19 cellular contexts compared by ENCODE assay signal in genomic region chr20:3473324-3473723, GRCh38. TPM values are rescaled to one million over a fixed set of nuclear protein-coding genes. Genes with fewer than 3 reads are reported as not detected.
DNase-seq lines count a peak whose midpoint lies in the region; ATAC-seq and TF ChIP-seq lines count a peak whose summit lies in the region.
"Had no signal": no experiment of that assay in that cellular context is flagged by ENCODE, and none has a peak within 500 bp of the region (broad histone marks: within the 10 kb centered on the region; RNA-seq: fewer than 3 reads in every experiment).

No MANE protein-coding gene starts in this region.

- peaks cover 37% of the 10 kb centered on the region for H3K4me1 Mint-ChIP-seq in activated naive CD8-positive, alpha-beta T cell (ENCODE audit: low read depth)
- H3K4me1 Mint-ChIP-seq in activated naive CD8-positive, alpha-beta T cell treated with anti-CD3 and anti-CD28 coated beads, Interleukin-2, amount 50 U/mL, for 24 hours, result peaks cover 35% of the 10 kb centered on the region
- peaks cover 32 to 35% of the 10 kb centered on the region in 2 donors for H3K4me1 Mint-ChIP-seq in natural killer cell treated with Interleukin-12 subunit alpha and Interleukin-12 subunit beta and Interleukin-15 and Interleukin-18, amount 100 ng/mL, for 72 hours (ENCODE audit: low read depth in 2 of 2)
- H3K4me1 Mint-ChIP-seq in type B pancreatic cell (ENCODE audit: unreplicated experiment), result peaks cover 27% of the 10 kb centered on the region

- TF ChIP-seq CTCF in type B pancreatic cell (conservative IDR thresholded peaks at IDR 0.05), result no peak

- H3K27me3 ChIP-seq in duodenal mucosa (ENCODE audit: control insufficient read depth in 1 of 2, insufficient read depth in 2 of 2, low read length in 2 of 2), result no peaks in the 10 kb centered on the region
- H3K27me3 ChIP-seq: heart right ventricle, transverse colon had no signal

- peak overlapping the region; percentile 80 to 88 for H3K4me3 ChIP-seq in duodenal mucosa (ENCODE audit: low read depth in 1 of 2, low read length in 2 of 2)

- no peaks in the 10 kb centered on the region for H3K27me3 Mint-ChIP-seq in activated naive CD8-positive, alpha-beta T cell
- H3K27me3 Mint-ChIP-seq in activated naive CD8-positive, alpha-beta T cell treated with anti-CD3 and anti-CD28 coated beads, Interleukin-2, amount 50 U/mL, for 24 hours, result no peaks in the 10 kb centered on the region
- H3K27me3 Mint-ChIP-seq in natural killer cell treated with Interleukin-12 subunit alpha and Interleukin-12 subunit beta and Interleukin-15 and Interleukin-18, amount 100 ng/mL, for 72 hours, result no peaks in the 10 kb centered on the region
- H3K27me3 Mint-ChIP-seq in type B pancreatic cell, result peaks cover 4% of the 10 kb centered on the region

- peaks cover 24 to 32% of the 10 kb centered on the region in 2 donors for H3K4me1 ChIP-seq in duodenal mucosa (ENCODE audit: control insufficient read depth in 1 of 2, insufficient read depth in 2 of 2, low read length in 2 of 2)

- H3K9me3 Mint-ChIP-seq in activated naive CD8-positive, alpha-beta T cell (ENCODE audit: low read depth), result no peaks in the 10 kb centered on the region
- H3K9me3 Mint-ChIP-seq in activated naive CD8-positive, alpha-beta T cell treated with anti-CD3 and anti-CD28 coated beads, Interleukin-2, amount 50 U/mL, for 24 hours, result no peaks in the 10 kb centered on the region
- no peaks in the 10 kb centered on the region for H3K9me3 Mint-ChIP-seq in natural killer cell treated with Interleukin-12 subunit alpha and Interleukin-12 subunit beta and Interleukin-15 and Interleukin-18, amount 100 ng/mL, for 72 hours
- no peaks in the 10 kb centered on the region for H3K9me3 Mint-ChIP-seq in type B pancreatic cell

- peaks cover 3% of the 10 kb centered on the region for H3K36me3 Mint-ChIP-seq in activated naive CD8-positive, alpha-beta T cell
- H3K36me3 Mint-ChIP-seq in activated naive CD8-positive, alpha-beta T cell treated with anti-CD3 and anti-CD28 coated beads, Interleukin-2, amount 50 U/mL, for 24 hours (ENCODE audit: low read depth), result peaks cover 6% of the 10 kb centered on the region
- no peaks in the 10 kb centered on the region for H3K36me3 Mint-ChIP-seq in natural killer cell treated with Interleukin-12 subunit alpha and Interleukin-12 subunit beta and Interleukin-15 and Interleukin-18, amount 100 ng/mL, for 72 hours
- H3K36me3 Mint-ChIP-seq in type B pancreatic cell, result peaks cover 14% of the 10 kb centered on the region

- DNase-seq in activated naive CD8-positive, alpha-beta T cell treated with anti-CD3 and anti-CD28 coated beads, Interleukin-2, amount 50 U/mL, for 24 hours, result no peak
- DNase-seq in natural killer cell treated with Interleukin-12 subunit alpha and Interleukin-12 subunit beta and Interleukin-15 and Interleukin-18, amount 100 ng/mL, for 72 hours (ENCODE audit: low spot score), result no peak
- DNase-seq in type B pancreatic cell (ENCODE audit: extremely low spot score, unreplicated experiment) (no peak), NOMO-1 (lab: John Stamatoyannopoulos, UW; ENCODE audit: unreplicated experiment in 2 of 2) (no peak)
- DNase-seq: amniotic stem cell; effector memory CD4-positive, alpha-beta T cell; HCEC 1CT; heart right ventricle; mesenchymal stem cell; MV-4-11; NCI-H2029; NCI-H446 treated with DMSO at 0.1 percent for 48 hours; stimulated activated naive CD4-positive, alpha-beta T cell treated with Interleukin-2 at 50 U/mL for 16 hours; T-helper 1 cell; transverse colon had no signal

- peaks cover 0 to 3% of the 10 kb centered on the region in 2 donors for H3K36me3 ChIP-seq in duodenal mucosa (ENCODE audit: control insufficient read depth in 1 of 2, insufficient read depth in 2 of 2, low read length in 2 of 2)
- H3K36me3 ChIP-seq: transverse colon had no signal

- H3K4me3 Mint-ChIP-seq in activated naive CD8-positive, alpha-beta T cell, result peak overlapping the region; percentile 95
- no peak overlapping the region for H3K4me3 Mint-ChIP-seq in activated naive CD8-positive, alpha-beta T cell treated with anti-CD3 and anti-CD28 coated beads, Interleukin-2, amount 50 U/mL, for 24 hours
- H3K4me3 Mint-ChIP-seq in natural killer cell treated with Interleukin-12 subunit alpha and Interleukin-12 subunit beta and Interleukin-15 and Interleukin-18, amount 100 ng/mL, for 72 hours, result peak overlapping the region; percentile 36
- peak overlapping the region; percentile 61 for H3K4me3 Mint-ChIP-seq in type B pancreatic cell

- peak overlapping the region in 1 of 2 donors; percentile 13 for H3K9ac ChIP-seq in duodenal mucosa (ENCODE audit: low read depth in 1 of 2, low read length in 2 of 2)

- no peak for ATAC-seq in activated naive CD8-positive, alpha-beta T cell treated with anti-CD3 and anti-CD28 coated beads, Interleukin-2, amount 50 U/mL, for 24 hours
- no peak for ATAC-seq in natural killer cell treated with Interleukin-12 subunit alpha and Interleukin-12 subunit beta and Interleukin-15 and Interleukin-18, amount 100 ng/mL, for 72 hours
- ATAC-seq in HG03135 (IDR thresholded peaks at IDR 0.05; ENCODE audit: unreplicated experiment) (no peak), esophagus mucosa (no peak)
- ATAC-seq: heart right ventricle had no signal

- no peak overlapping the region for H3K27ac Mint-ChIP-seq in activated naive CD8-positive, alpha-beta T cell
- H3K27ac Mint-ChIP-seq in activated naive CD8-positive, alpha-beta T cell treated with anti-CD3 and anti-CD28 coated beads, Interleukin-2, amount 50 U/mL, for 24 hours, result no peak overlapping the region
- peak overlapping the region in 1 of 2 donors; percentile 24 for H3K27ac Mint-ChIP-seq in natural killer cell treated with Interleukin-12 subunit alpha and Interleukin-12 subunit beta and Interleukin-15 and Interleukin-18, amount 100 ng/mL, for 72 hours
- H3K27ac Mint-ChIP-seq in type B pancreatic cell, result peak overlapping the region; percentile 38

- no peak overlapping the region for H3K27ac ChIP-seq in duodenal mucosa (ENCODE audit: low read depth, low read length)
- H3K27ac ChIP-seq: heart right ventricle, transverse colon had no signal

- H3K9me3 ChIP-seq in duodenal mucosa (ENCODE audit: control insufficient read depth in 1 of 2, low read length in 2 of 2), result no peaks in the 10 kb centered on the region
- H3K9me3 ChIP-seq: heart right ventricle, transverse colon had no signal

RNA-seq across cellular contexts. Expression of gene ATRN, which starts 2.5 kb away (rescaled TPM):
- total RNA-seq in natural killer cell treated with Interleukin-12 subunit alpha and Interleukin-12 subunit beta and Interleukin-15 and Interleukin-18, amount 100 ng/mL, for 72 hours, result 10 to 100 TPM; 15.7 to 16.5 TPM
- 36.9 and 43.9 TPM in 2 replicates for total RNA-seq in type B pancreatic cell (ENCODE audit: low replicate concordance)
- 14.7 TPM for total RNA-seq in esophagus mucosa
